In genomic region chr6:68975064-68975463, GRCh38 we compare ENCODE assay signal across 12 cellular contexts.
DNase-seq lines count a peak whose midpoint lies in the region; ATAC-seq and TF ChIP-seq lines count a peak whose summit lies in the region.
"Had no signal": no experiment of that assay in that cellular context is flagged by ENCODE, and none has a peak within 500 bp of the region (broad histone marks: within the 10 kb centered on the region; RNA-seq: fewer than 3 reads in every experiment).

No MANE protein-coding gene starts in this region.

- H3K4me3 Mint-ChIP-seq in glutamatergic neuron (ENCODE audit: unreplicated experiment) = no peak overlapping the region
- H3K4me3 Mint-ChIP-seq: activated naive CD4-positive, alpha-beta T cell treated with anti-CD3 and anti-CD28 coated beads, Interleukin-2, amount 10 ng/mL, durations not matched to agents 7 days and 5 days; stimulated activated naive B cell treated with anti-CD40 and anti-IgM and Interleukin-4, amounts not matched to agents 10 μg/mL and 1 μg/mL and 100 μg/mL, for 72 hours had no signal

- no peaks in the 10 kb centered on the region for H3K27me3 Mint-ChIP-seq in glutamatergic neuron (ENCODE audit: unreplicated experiment)
- H3K27me3 Mint-ChIP-seq: activated naive CD4-positive, alpha-beta T cell treated with anti-CD3 and anti-CD28 coated beads, Interleukin-2, amount 10 ng/mL, durations not matched to agents 7 days and 5 days; stimulated activated naive B cell treated with anti-CD40 and anti-IgM and Interleukin-4, amounts not matched to agents 10 μg/mL and 1 μg/mL and 100 μg/mL, for 72 hours had no signal

- no peak overlapping the region for H3K27ac Mint-ChIP-seq in glutamatergic neuron (ENCODE audit: unreplicated experiment)
- H3K27ac Mint-ChIP-seq: activated naive CD4-positive, alpha-beta T cell treated with anti-CD3 and anti-CD28 coated beads, Interleukin-2, amount 10 ng/mL, durations not matched to agents 7 days and 5 days; stimulated activated naive B cell treated with anti-CD40 and anti-IgM and Interleukin-4, amounts not matched to agents 10 μg/mL and 1 μg/mL and 100 μg/mL, for 72 hours had no signal

- H3K4me1 Mint-ChIP-seq in glutamatergic neuron (ENCODE audit: low read depth, unreplicated experiment) = no peaks in the 10 kb centered on the region
- H3K4me1 Mint-ChIP-seq: activated naive CD4-positive, alpha-beta T cell treated with anti-CD3 and anti-CD28 coated beads, Interleukin-2, amount 10 ng/mL, durations not matched to agents 7 days and 5 days; stimulated activated naive B cell treated with anti-CD40 and anti-IgM and Interleukin-4, amounts not matched to agents 10 μg/mL and 1 μg/mL and 100 μg/mL, for 72 hours had no signal

- no peaks in the 10 kb centered on the region for H3K36me3 Mint-ChIP-seq in glutamatergic neuron (ENCODE audit: unreplicated experiment)
- H3K36me3 Mint-ChIP-seq: activated naive CD4-positive, alpha-beta T cell treated with anti-CD3 and anti-CD28 coated beads, Interleukin-2, amount 10 ng/mL, durations not matched to agents 7 days and 5 days; stimulated activated naive B cell treated with anti-CD40 and anti-IgM and Interleukin-4, amounts not matched to agents 10 μg/mL and 1 μg/mL and 100 μg/mL, for 72 hours had no signal

- no peak for TF ChIP-seq CTCF in glutamatergic neuron (IDR thresholded peaks at IDR 0.05; ENCODE audit: partially characterized antibody, unreplicated experiment)

- DNase-seq in NCI-H1105 treated with DMSO at 0.1 percent for 48 hours (lab: John Stamatoyannopoulos, UW) = peak; percentile 49
- DNase-seq in NCI-H1105 (lab: John Stamatoyannopoulos, UW) = no peak
- peak; percentile 73 for DNase-seq in OCI-M1 (lab: John Stamatoyannopoulos, UW)
- DNase-seq in glutamatergic neuron = peak; percentile 38
- DNase-seq in retina = peak; percentile 62
- no peak for DNase-seq in activated T-cell treated with anti-CD3 and anti-CD28 coated beads for 4 hours
- DNase-seq in activated CD4-positive, CD25-positive, alpha-beta regulatory T cell (lab: John Stamatoyannopoulos, UW) = no peak
- DNase-seq: activated naive CD4-positive, alpha-beta T cell treated with anti-CD3 and anti-CD28 coated beads, Interleukin-2, amount 10 ng/mL, durations not matched to agents 7 days and 5 days; GOT3; stimulated activated naive B cell treated with anti-CD40 and anti-IgM and Interleukin-4, amounts not matched to agents 10 μg/mL and 1 μg/mL and 100 μg/mL, for 72 hours had no signal

- no peak for ATAC-seq in GM18868 (IDR thresholded peaks at IDR 0.05; ENCODE audit: unreplicated experiment)
- ATAC-seq: GM12878; stimulated activated naive B cell treated with anti-CD40 and anti-IgM and Interleukin-4, amounts not matched to agents 10 μg/mL and 1 μg/mL and 100 μg/mL, for 72 hours had no signal

- H3K9me3 Mint-ChIP-seq in glutamatergic neuron (ENCODE audit: unreplicated experiment) = no peaks in the 10 kb centered on the region
- H3K9me3 Mint-ChIP-seq: activated naive CD4-positive, alpha-beta T cell treated with anti-CD3 and anti-CD28 coated beads, Interleukin-2, amount 10 ng/mL, durations not matched to agents 7 days and 5 days; stimulated activated naive B cell treated with anti-CD40 and anti-IgM and Interleukin-4, amounts not matched to agents 10 μg/mL and 1 μg/mL and 100 μg/mL, for 72 hours had no signal

Comparison
In these comparisons a context has a peak if more than half of its experiments do, and no peak if none do; other contexts are left out.
1. DNase-seq: peak in NCI-H1105 treated with DMSO at 0.1 percent for 48 hours (single experiment), OCI-M1 (single experiment), glutamatergic neuron (single experiment) and retina (single experiment); none in NCI-H1105 (single experiment), activated T-cell treated with anti-CD3 and anti-CD28 coated beads for 4 hours (single experiment) and activated CD4-positive, CD25-positive, alpha-beta regulatory T cell (0 of 4).